Comparison of ENCODE assay signal across 23 cellular contexts in genomic region chr7:256461-256940, GRCh38. TPM values are rescaled to one million over a fixed set of nuclear protein-coding genes. Genes with fewer than 3 reads are reported as not detected.
DNase-seq lines count a peak whose midpoint lies in the region; ATAC-seq, FAIRE-seq and TF ChIP-seq lines count a peak whose summit lies in the region.
"Had no signal": no experiment of that assay in that cellular context is flagged by ENCODE, and none has a peak within 500 bp of the region (broad histone marks: within the 10 kb centered on the region; RNA-seq: fewer than 3 reads in every experiment).

No MANE protein-coding gene starts in this region.

- POLR2A ChIA-PET in H1 (lab: Charles Lee; ENCODE audit: partially characterized antibody) = no interaction called here
- POLR2A ChIA-PET in HepG2 (lab: Yijun Ruan, JAX) = no interaction called here

- no peak overlapping the region for H2BK12ac ChIP-seq in H1 (ENCODE audit: low read depth, low read length)

- H3K56ac ChIP-seq in H1 (replicated peaks; ENCODE audit: insufficient read length, low read depth, low read length) = no peak overlapping the region

- no TSS peak for BruUV-seq in HepG2 (replicated peaks; lab: Mats Ljungman, UMichigan)

- TF ChIP-seq POLR2A in H1 (IDR thresholded peaks at IDR 0.05; ENCODE audit: control extremely low read depth in 1 of 2, low read depth in 2 of 2, low read length in 2 of 2) = no peak
- TF ChIP-seq POLR2A in HepG2 (IDR thresholded peaks at IDR 0.05; ENCODE audit: insufficient read depth in 1 of 2, low read depth in 2 of 2, low read length in 2 of 2) = no peak
- TF ChIP-seq POLR2A in esophagus muscularis mucosa (IDR thresholded peaks at IDR 0.05; ENCODE audit: low read depth) = no peak

- H3K4me2 ChIP-seq in H1 (ENCODE audit: insufficient read depth in 1 of 2, low read depth in 2 of 2, low read length in 2 of 2) (no peak overlapping the region), HepG2 (ENCODE audit: low read depth, low read length) (no peak overlapping the region)
- H3K4me2 ChIP-seq: BLaER1, GM23338, KMS-11 had no signal

- H3K27ac ChIP-seq in H1 (ENCODE audit: low read depth, low read length) = no peak overlapping the region
- no peak overlapping the region for H3K27ac ChIP-seq in HepG2 (ENCODE audit: extremely low read length, insufficient read depth, low read length)
- H3K27ac ChIP-seq in esophagus muscularis mucosa (replicated peaks in 1 of 4) = no peak overlapping the region
- H3K27ac ChIP-seq: BLaER1, KMS-11, Peyer's patch had no signal

- no peak overlapping the region for H4K5ac ChIP-seq in H1 (ENCODE audit: insufficient read length, low read depth, low read length)

- H3K4ac ChIP-seq in H1 (replicated peaks; ENCODE audit: insufficient read length, low read depth, low read length) = no peak overlapping the region

- H2BK120ac ChIP-seq in H1 (replicated peaks; ENCODE audit: low read depth, low read length) = no peak overlapping the region

- intact Hi-C loops in HepG2 (cut with micrococcal nuclease; ENCODE audit: unreplicated experiment) (no loop called here), posterior vena cava (cut with DNase I) (no loop called here), esophagus muscularis mucosa (cut with DNase I) (no loop called here)

- H3K4me3 ChIP-seq in H1 (ENCODE audit: extremely low read depth in 1 of 4, insufficient read depth in 2 of 4, low read depth in 3 of 4, low read length in 4 of 4) (no peak overlapping the region), HepG2 (replicated peaks in 1 of 3; ENCODE audit: insufficient read depth in 1 of 3, low read depth in 2 of 3, low read length in 3 of 3) (no peak overlapping the region), esophagus muscularis mucosa (no peak overlapping the region)
- H3K4me3 ChIP-seq: GM23338, Peyer's patch had no signal

- 99% methylated on average over 10 of the region's 38 CpGs; no CpG with 5 or more reads in 1 of the 2 experiments for WGBS in H1 (ENCODE audit: extremely low coverage in 1 of 2, insufficient coverage in 1 of 2, insufficient read length in 1 of 2, insufficient replicate concordance in 2 of 2, low coverage in 1 of 2, low lambda C conversion rate in 2 of 2, missing lambda C conversion rate in 1 of 2), 2 experiments
- 95% methylated on average over 38 of the region's 38 CpGs for WGBS in HepG2 (ENCODE audit: low lambda C conversion rate)
- WGBS in esophagus muscularis mucosa = 95% methylated on average over 29 of the region's 38 CpGs

- FAIRE-seq in HTR-8/SVneo (lab: Jason Lieb, UNC) (peak; percentile 51), H1 (lab: Jason Lieb, UNC) (no peak), HepG2 (lab: Jason Lieb, UNC) (no peak)

- H3K27me3 ChIP-seq in H1 (replicated peaks in 1 of 4; ENCODE audit: control insufficient read depth in 3 of 4, extremely low read depth in 1 of 4, insufficient read depth in 3 of 4, low read length in 3 of 4) (0 out of 7 replicates have a peak, but pooled peaks cover 0 to 2% (median 0%) of the 10 kb centered on the region in 4 experiments), HepG2 (ENCODE audit: control insufficient read depth in 1 of 2, insufficient read depth in 2 of 2, low read length in 2 of 2) (no peaks in the 10 kb centered on the region), esophagus muscularis mucosa (no peaks in the 10 kb centered on the region)
- H3K27me3 ChIP-seq: BLaER1, Peyer's patch had no signal

- no peak overlapping the region for H2BK15ac ChIP-seq in H1 (ENCODE audit: low read length)

- H2AK5ac ChIP-seq in H1 (ENCODE audit: low read depth, low read length) = no peak overlapping the region

- no peak overlapping the region for H2BK20ac ChIP-seq in H1 (ENCODE audit: low read length)

- H3K23me2 ChIP-seq in H1 (ENCODE audit: low read depth, low read length) = no peaks in the 10 kb centered on the region

- H2AFZ ChIP-seq in H1 (ENCODE audit: low read length) (no peak overlapping the region), HepG2 (ENCODE audit: low read length) (no peak overlapping the region)
- H2AFZ ChIP-seq: GM23338 had no signal

- H2BK5ac ChIP-seq in H1 (ENCODE audit: low read depth, low read length) = no peak overlapping the region

- no peak for ATAC-seq in HepG2
- ATAC-seq: GM23338, HCT116 had no signal

- H3K4me1 ChIP-seq in H1 (replicated peaks in 1 of 4; ENCODE audit: control insufficient read depth in 3 of 4, insufficient read depth in 4 of 4, low read length in 3 of 4) = no peaks in the 10 kb centered on the region
- no peaks in the 10 kb centered on the region for H3K4me1 ChIP-seq in HepG2 (ENCODE audit: insufficient read depth, low read length)
- H3K4me1 ChIP-seq in esophagus muscularis mucosa = no peaks in the 10 kb centered on the region
- H3K4me1 ChIP-seq: BLaER1, Peyer's patch had no signal

- TF ChIP-seq RAD21 in H1 (IDR thresholded peaks at IDR 0.05 in 1 of 2, conservative IDR thresholded peaks at IDR 0.05 in 1 of 2; ENCODE audit: low read depth in 2 of 2, low read length in 2 of 2) = no peak
- no peak for TF ChIP-seq RAD21 in HepG2 (CRISPR knock-in tag; IDR thresholded peaks at IDR 0.05)

- no peak for TF ChIP-seq EP300 in H1 (IDR thresholded peaks at IDR 0.05; ENCODE audit: borderline replicate concordance in 1 of 2, low read depth in 2 of 2, low read length in 2 of 2)
- TF ChIP-seq EP300 in HepG2 (IDR thresholded peaks at IDR 0.05; ENCODE audit: low read depth in 2 of 2, low read length in 2 of 2) = no peak
- no peak for TF ChIP-seq EP300 in HepG2 (CRISPR knock-in tag; IDR thresholded peaks at IDR 0.05; ENCODE audit: borderline replicate concordance)
- TF ChIP-seq EP300 in esophagus muscularis mucosa (IDR thresholded peaks at IDR 0.05) = no peak

- peaks cover 42 to 90% of the 10 kb centered on the region in 2 experiments for H3K9me3 ChIP-seq in H1 (ENCODE audit: insufficient read depth in 2 of 2, low read depth in 1 of 2, low read length in 1 of 2)
- H3K9me3 ChIP-seq in HepG2 (ENCODE audit: low read length) = peaks cover 15% of the 10 kb centered on the region; the same call in 1 of the 2 replicates
- no peaks in the 10 kb centered on the region for H3K9me3 ChIP-seq in esophagus muscularis mucosa
- H3K9me3 ChIP-seq: Peyer's patch had no signal

- H3K18ac ChIP-seq in H1 (ENCODE audit: extremely low read depth, low read length) = no peak overlapping the region

- H4K91ac ChIP-seq in H1 (replicated peaks; ENCODE audit: insufficient read length, low read length) = no peak overlapping the region

- TF ChIP-seq CTCF in H1 (IDR thresholded peaks at IDR 0.05; ENCODE audit: control extremely low read depth in 1 of 3, insufficient read depth in 1 of 3, low read depth in 1 of 3, low read length in 3 of 3) (no peak), HepG2 (CRISPR knock-in tag; IDR thresholded peaks at IDR 0.05) (no peak), esophagus muscularis mucosa (IDR thresholded peaks at IDR 0.05) (no peak)

- H3K79me2 ChIP-seq in H1 (ENCODE audit: control insufficient read depth in 1 of 2, insufficient read depth in 2 of 2, low read length in 2 of 2) (no peaks in the 10 kb centered on the region), HepG2 (ENCODE audit: insufficient read depth, low read length) (no peaks in the 10 kb centered on the region)

- H4K20me1 ChIP-seq in H1 (replicated peaks in 1 of 2; ENCODE audit: control insufficient read depth in 1 of 2, insufficient read depth in 2 of 2, low read length in 2 of 2) = no peaks in the 10 kb centered on the region
- no peaks in the 10 kb centered on the region for H4K20me1 ChIP-seq in HepG2 (ENCODE audit: insufficient read depth, low read length)
- H4K20me1 ChIP-seq: BLaER1 had no signal

- CTCF ChIA-PET in H1 (lab: Charles Lee; ENCODE audit: partially characterized antibody) (interaction anchor here (1.3 kb wide), 1 partner anchor 56 kb away, joined by 5 read pairs; no protein-coding TSS in a partner anchor), HepG2 (lab: Yijun Ruan, JAX; ENCODE audit: low intra/inter-chr PET ratio, low total read pairs) (no interaction called here)

- H3K36me3 ChIP-seq in H1 (ENCODE audit: control insufficient read depth in 2 of 4, insufficient read depth in 4 of 4, low read length in 3 of 4) = peaks cover 5 to 78% (median 30%) of the 10 kb centered on the region in 4 experiments; a peak in 6 of 8 replicates
- peaks cover 9 to 28% of the 10 kb centered on the region in 2 experiments; a peak in 3 of 5 replicates for H3K36me3 ChIP-seq in HepG2 (replicated peaks in 1 of 2; ENCODE audit: control insufficient read depth in 1 of 2, insufficient read depth in 2 of 2, low read length in 2 of 2)
- peaks cover 73 to 100% (median 91%) of the 10 kb centered on the region in 4 donors for H3K36me3 ChIP-seq in esophagus muscularis mucosa

- no peak overlapping the region for H3K9ac ChIP-seq in H1 (replicated peaks in 1 of 4; ENCODE audit: extremely low read depth in 1 of 4, low read depth in 3 of 4, low read length in 3 of 4)
- H3K9ac ChIP-seq in HepG2 (ENCODE audit: insufficient read depth, low read depth, low read length) = no peak overlapping the region
- H3K9ac ChIP-seq: BLaER1, KMS-11 had no signal

- no peak overlapping the region for H3K14ac ChIP-seq in H1 (ENCODE audit: insufficient read length)

- no peaks in the 10 kb centered on the region for H3K79me1 ChIP-seq in H1 (ENCODE audit: low read depth, low read length)

- H4K8ac ChIP-seq in H1 (ENCODE audit: extremely low read depth, insufficient read depth, low read length) = peak overlapping the region; percentile 41; the same call in 1 of the 2 replicates

- in situ Hi-C loops in HepG2 (cut with HindIII; ENCODE audit: extremely low pct_ligation_motif_present, low pct_unique_long_range_greater_than_20kb) = no loop called here

- DNase-seq in HTR-8/SVneo (ENCODE audit: insufficient read length, low spot score) = no peak
- DNase-seq in H1 (ENCODE audit: low read depth in 1 of 2, low spot score in 2 of 2) = no peak
- DNase-seq in HepG2 (ENCODE audit: low spot score) = no peak
- peak; percentile 51 for DNase-seq in posterior vena cava (ENCODE audit: low spot score)
- no peak for DNase-seq in esophagus muscularis mucosa (ENCODE audit: extremely low spot score)
- no peak for DNase-seq in kidney glomerular epithelial cell (lab: John Stamatoyannopoulos, UW)
- DNase-seq in activated CD4-positive, alpha-beta T cell treated with anti-CD3 and anti-CD28 coated beads for 48 hours = no peak
- DNase-seq: Calu3; CD4-positive, alpha-beta memory T cell; GF-D8; MV-4-11; NCI-H1694 treated with DMSO at 0.1 percent for 48 hours; NCI-H2107; NCI-H510A; NCI-H748 treated with DMSO at 0.1 percent for 48 hours; NK-92 treated with Interleukin-12 subunit alpha and Interleukin-12 subunit beta, amount 100 ng/mL, for 24 hours; SIG-M5 had no signal

- no peak overlapping the region for H3K23ac ChIP-seq in H1 (ENCODE audit: insufficient read length)

RNA-seq across cellular contexts. Expression of gene FOXL3, which starts 33.5 kb away (rescaled TPM):
- not detected in 2 replicates for total RNA-seq in H1 (2021; fragmentation: NEBNext Ultra II Directional; extraction: Animal tissue kit (Norgen Biotek cat#: 25700))
- polyA plus RNA-seq in H1 (2011; rRNA removed) (not detected in 2 replicates), HepG2 (2011; rRNA removed) (not detected in 2 replicates)
- not detected for polyA plus RNA-seq in H1 (2011; cell fraction: cytosol; rRNA removed)
- not detected for polyA plus RNA-seq in H1 (2011; cell fraction: nucleus; rRNA removed)
- not detected in 4 replicates for polyA plus RNA-seq in H1 (2012, experiment 1 of 2)
- not detected for polyA plus RNA-seq in H1 (2012, experiment 2 of 2)
- polyA plus RNA-seq in H1 (2013, experiment 1 of 2) = not detected
- not detected for polyA plus RNA-seq in H1 (2013, experiment 2 of 2)
- polyA minus RNA-seq in H1 (2011; rRNA and poly(A)+ RNA removed) = not detected in 2 replicates
- polyA minus RNA-seq in H1 (2011; cell fraction: cytosol; rRNA and poly(A)+ RNA removed) = not detected
- not detected for polyA minus RNA-seq in H1 (2011; cell fraction: nucleus; rRNA and poly(A)+ RNA removed)
- total RNA-seq in HepG2 (2016; rRNA removed; fragmentation: Illumina TruSeq; extraction: Trizol) (not detected in 2 replicates), posterior vena cava (not detected), esophagus muscularis mucosa (not detected)
- total RNA-seq in HepG2 (2016; cell fraction: cytosol; rRNA removed; fragmentation: Illumina TruSeq; extraction: Trizol; ENCODE audit: low read depth) = not detected in 2 replicates
- not detected in 2 replicates for total RNA-seq in HepG2 (2016; cell fraction: insoluble cytoplasmic fraction; rRNA removed; fragmentation: Illumina TruSeq; extraction: Trizol)
- total RNA-seq in HepG2 (2016; cell fraction: membrane; rRNA removed; fragmentation: Illumina TruSeq; extraction: Trizol) = not detected in 2 replicates
- not detected in 2 replicates for total RNA-seq in HepG2 (2016; cell fraction: nucleus; rRNA removed; fragmentation: Illumina TruSeq; extraction: Trizol)
- not detected in 2 replicates for polyA plus RNA-seq in HepG2 (2011; cell fraction: cytosol; rRNA removed)
- polyA plus RNA-seq in HepG2 (2011; cell fraction: nucleus; rRNA removed) = not detected in 2 replicates
- not detected in 2 replicates for polyA plus RNA-seq in HepG2 (2012)
- polyA plus RNA-seq in HepG2 (2016; cell fraction: cytosol; fragmentation: Illumina TruSeq; extraction: Trizol; ENCODE audit: low read depth) = not detected in 2 replicates
- polyA plus RNA-seq in HepG2 (2016; cell fraction: insoluble cytoplasmic fraction; fragmentation: Illumina TruSeq; extraction: Trizol; ENCODE audit: low read depth) = not detected in 2 replicates
- not detected in 2 replicates for polyA plus RNA-seq in HepG2 (2016; cell fraction: membrane; fragmentation: Illumina TruSeq; extraction: Trizol; ENCODE audit: low read depth)
- not detected in 2 replicates for polyA plus RNA-seq in HepG2 (2016; cell fraction: nucleus; fragmentation: Illumina TruSeq; extraction: Trizol; ENCODE audit: insufficient read depth, low read depth)
- polyA minus RNA-seq in HepG2 (2011; rRNA and poly(A)+ RNA removed; ENCODE audit: low replicate concordance) = not detected in 2 replicates
- not detected in 2 replicates for polyA minus RNA-seq in HepG2 (2011; cell fraction: cytosol; rRNA and poly(A)+ RNA removed)
- polyA minus RNA-seq in HepG2 (2011; cell fraction: nucleus; rRNA and poly(A)+ RNA removed) = not detected in 2 replicates
- total RNA-seq: A673; Calu3; CD4-positive, alpha-beta memory T cell; GM23338; Peyer's patch had no signal
- polyA plus RNA-seq: CD4-positive, alpha-beta memory T cell; GM23338 had no signal
